In the genomic region with DNA sequence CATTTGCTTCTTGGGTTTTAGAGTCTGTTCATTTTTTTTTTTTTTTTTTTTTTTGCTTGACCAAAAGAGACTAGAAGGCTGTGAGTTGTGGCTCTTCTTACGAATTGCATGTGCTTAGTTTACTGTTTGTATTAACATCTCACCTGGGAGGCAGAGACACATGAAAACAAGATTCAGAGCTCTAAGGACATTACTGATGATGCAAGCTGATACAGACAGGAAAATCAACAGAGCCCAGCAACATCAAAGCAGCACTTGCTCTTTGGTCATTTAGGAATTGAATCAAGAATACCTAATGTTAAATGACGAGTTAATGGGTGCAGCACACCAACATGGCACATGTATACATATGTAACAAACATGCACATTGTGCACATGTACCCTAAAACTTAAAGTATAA, we compare ENCODE assay signal across 28 cellular contexts. TPM values are rescaled to one million over a fixed set of nuclear protein-coding genes. Genes with fewer than 3 reads are reported as not detected.
"Had no signal": no experiment of that assay in that cellular context is flagged by ENCODE, and none has a peak within 500 bp of the region (broad histone marks: within the 10 kb centered on the region; RNA-seq: fewer than 3 reads in every experiment).

No MANE protein-coding gene starts in this region.

- H3K27ac Mint-ChIP-seq: activated CD4-positive, alpha-beta T cell treated with anti-CD3 and anti-CD28 coated beads, Interleukin-2, amount 10 ng/mL, durations not matched to agents 7 days and 5 days; activated CD8-positive, alpha-beta T cell treated with anti-CD3 and anti-CD28 coated beads for 36 hours; activated naive CD8-positive, alpha-beta T cell; activated T-helper 17 cell treated with anti-CD3 and anti-CD28 coated beads, Interleukin-2, amount 50 U/mL, for 72 hours; dendritic cell treated with granulocyte-macrophage colony-stimulating factor and Interleukin-4, amounts not matched to agents 40 ng/mL and 50 ng/mL, for 4 days; endodermal cell had no signal

- H3K27ac ChIP-seq: brain microvascular endothelial cell, coronary artery, dorsolateral prefrontal cortex had no signal

- H3K36me3 ChIP-seq: brain microvascular endothelial cell had no signal

- ATAC-seq: activated CD8-positive, alpha-beta T cell treated with anti-CD3 and anti-CD28 coated beads for 36 hours; activated T-cell treated with anti-CD3 and anti-CD28 coated beads, Interleukin-2, amount 50 U/mL, for 4 hours; activated T-helper 17 cell treated with anti-CD3 and anti-CD28 coated beads, Interleukin-2, amount 50 U/mL, for 72 hours; esophagus mucosa had no signal

- H3K36me3 Mint-ChIP-seq: activated naive CD8-positive, alpha-beta T cell had no signal

- H3K4me3 ChIP-seq: coronary artery, dorsolateral prefrontal cortex had no signal

- H3K27me3 ChIP-seq: brain microvascular endothelial cell, dorsolateral prefrontal cortex had no signal

- H3K27me3 Mint-ChIP-seq: activated CD4-positive, alpha-beta T cell treated with anti-CD3 and anti-CD28 coated beads, Interleukin-2, amount 10 ng/mL, durations not matched to agents 7 days and 5 days; activated CD8-positive, alpha-beta T cell treated with anti-CD3 and anti-CD28 coated beads for 36 hours; activated naive CD8-positive, alpha-beta T cell; central memory CD8-positive, alpha-beta T cell; dendritic cell treated with granulocyte-macrophage colony-stimulating factor and Interleukin-4, amounts not matched to agents 40 ng/mL and 50 ng/mL, for 4 days had no signal

- H3K4me3 Mint-ChIP-seq: activated CD4-positive, alpha-beta T cell treated with anti-CD3 and anti-CD28 coated beads, Interleukin-2, amount 10 ng/mL, durations not matched to agents 7 days and 5 days; activated CD8-positive, alpha-beta T cell treated with anti-CD3 and anti-CD28 coated beads for 36 hours; activated naive CD8-positive, alpha-beta T cell; activated T-cell treated with anti-CD3 and anti-CD28 coated beads, Interleukin-2, amount 50 U/mL, for 4 hours; activated T-helper 17 cell treated with anti-CD3 and anti-CD28 coated beads, Interleukin-2, amount 50 U/mL, for 72 hours; central memory CD8-positive, alpha-beta T cell; dendritic cell treated with granulocyte-macrophage colony-stimulating factor and Interleukin-4, amounts not matched to agents 40 ng/mL and 50 ng/mL, for 4 days; endodermal cell had no signal

- H3K9me3 Mint-ChIP-seq: activated CD4-positive, alpha-beta T cell treated with anti-CD3 and anti-CD28 coated beads, Interleukin-2, amount 10 ng/mL, durations not matched to agents 7 days and 5 days; activated CD8-positive, alpha-beta T cell treated with anti-CD3 and anti-CD28 coated beads for 36 hours; activated T-cell treated with anti-CD3 and anti-CD28 coated beads, Interleukin-2, amount 50 U/mL, for 4 hours; activated T-helper 17 cell treated with anti-CD3 and anti-CD28 coated beads, Interleukin-2, amount 50 U/mL, for 72 hours; dendritic cell treated with granulocyte-macrophage colony-stimulating factor and Interleukin-4, amounts not matched to agents 40 ng/mL and 50 ng/mL, for 4 days; endodermal cell had no signal

- H3K4me1 Mint-ChIP-seq: activated CD4-positive, alpha-beta T cell treated with anti-CD3 and anti-CD28 coated beads, Interleukin-2, amount 10 ng/mL, durations not matched to agents 7 days and 5 days; activated T-helper 17 cell treated with anti-CD3 and anti-CD28 coated beads, Interleukin-2, amount 50 U/mL, for 72 hours; central memory CD8-positive, alpha-beta T cell had no signal

- DNase-seq: activated CD4-positive, alpha-beta T cell treated with anti-CD3 and anti-CD28 coated beads for 1 hour; activated CD4-positive, alpha-beta T cell treated with anti-CD3 and anti-CD28 coated beads for 4 hours; activated CD4-positive, alpha-beta T cell treated with anti-CD3 and anti-CD28 coated beads, Interleukin-2, amount 10 ng/mL, durations not matched to agents 7 days and 5 days; activated CD4-positive, alpha-beta T cell treated with anti-CD3 and anti-CD28 coated beads, Interleukin-2, amount 50 U/mL, for 4 hours; activated CD8-positive, alpha-beta memory T cell treated with anti-CD3 and anti-CD28 coated beads for 24 hours; activated CD8-positive, alpha-beta T cell treated with anti-CD3 and anti-CD28 coated beads for 36 hours; activated effector memory CD4-positive, alpha-beta T cell treated with Interleukin-2 at 50 U/mL for 16 hours; activated gamma-delta T cell treated with Interleukin-2 at 50 U/mL for 16 hours; activated naive CD4-positive, alpha-beta T cell treated with anti-CD3 and anti-CD28 coated beads, Interleukin-2, amount 50 U/mL, for 16 hours; activated naive CD4-positive, alpha-beta T cell treated with Interleukin-2 at 50 U/mL for 16 hours; activated T-cell treated with anti-CD3 and anti-CD28 coated beads, Interleukin-2, amount 50 U/mL, for 4 hours; amniotic stem cell; anterior cingulate cortex; brain microvascular endothelial cell; dorsolateral prefrontal cortex; effector memory CD4-positive, alpha-beta T cell; endodermal cell; foreskin fibroblast; head of caudate nucleus; T-helper 2 cell had no signal

RNA-seq across cellular contexts. Expression of a gene that starts 55.7 kb away (rescaled TPM):
- total RNA-seq: activated CD4-positive, alpha-beta T cell treated with anti-CD3 and anti-CD28 coated beads, Interleukin-2, amount 10 ng/mL, durations not matched to agents 7 days and 5 days; activated CD8-positive, alpha-beta T cell treated with anti-CD3 and anti-CD28 coated beads for 36 hours; activated T-cell treated with anti-CD3 and anti-CD28 coated beads, Interleukin-2, amount 50 U/mL, for 4 hours; activated T-helper 17 cell treated with anti-CD3 and anti-CD28 coated beads, Interleukin-2, amount 50 U/mL, for 72 hours; bronchial epithelial cell; esophagus mucosa; T-helper 1 cell treated with Interleukin-12 subunit alpha and Interleukin-12 subunit beta and Interleukin-4 antibody, amounts not matched to agents 30 ng/mL and 1 ng/mL, for 36 hours had no signal
